12 cellular contexts compared by ENCODE assay signal in the genomic region with DNA sequence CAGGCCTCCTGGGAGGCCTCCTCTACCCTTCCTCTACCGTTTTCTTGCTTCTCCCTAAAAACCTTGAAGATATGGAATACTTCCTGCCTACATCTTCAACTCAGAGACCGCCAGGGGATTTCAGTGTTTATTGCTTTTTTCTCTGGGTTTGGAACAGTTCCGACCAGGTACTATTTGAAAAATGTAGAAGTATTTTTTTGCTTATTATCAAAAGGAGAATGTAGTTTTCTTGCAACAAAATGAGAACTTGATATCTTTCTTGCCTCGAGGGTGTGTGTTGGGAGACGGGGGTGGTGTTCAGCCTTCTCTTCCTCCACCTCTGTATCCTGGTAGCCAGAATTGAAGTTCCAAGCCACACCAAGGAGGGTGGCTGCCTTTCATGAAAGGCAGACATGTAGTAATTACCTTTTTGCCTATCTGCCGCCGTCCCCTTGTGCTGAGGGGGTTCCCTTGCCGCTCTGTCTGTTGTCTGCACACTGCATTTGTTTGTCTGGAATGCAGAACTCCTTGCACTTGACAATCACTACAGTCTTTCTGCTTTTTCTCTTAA.
A peak's percentile ranks its signal among the peaks of the same experiment; 100 is the strongest.
DNase-seq lines count a peak whose midpoint lies in the region; TF ChIP-seq lines count a peak whose summit lies in the region.
"Had no signal": no experiment of that assay in that cellular context is flagged by ENCODE, and none has a peak within 500 bp of the region (broad histone marks: within the 10 kb centered on the region; RNA-seq: fewer than 3 reads in every experiment).

No MANE protein-coding gene starts in this region.

- POLR2A ChIA-PET in Caco-2 (lab: Charles Lee) = interaction anchor here (0.6 kb wide), 1 partner anchor 212 kb away, joined by 3 read pairs; a partner anchor contains a TSS

- H3K9me3 ChIP-seq in Caco-2 (no peaks in the 10 kb centered on the region), SK-N-MC (ENCODE audit: low read depth, low read length) (no peaks in the 10 kb centered on the region)
- H3K9me3 ChIP-seq: BLaER1 treated with 17β-estradiol and CSF1 and Interleukin-3, amounts not matched to agents 10 nM and 100 nM had no signal

- H3K27me3 ChIP-seq in Caco-2 (replicated peaks; ENCODE audit: control insufficient read depth, insufficient read depth, low read length) (no peaks in the 10 kb centered on the region), rectal smooth muscle tissue (ENCODE audit: control insufficient read depth, insufficient read depth, low read length) (no peaks in the 10 kb centered on the region), H7 (ENCODE audit: control insufficient read depth, insufficient read depth, low read length) (no peaks in the 10 kb centered on the region)
- H3K27me3 ChIP-seq: BLaER1 treated with 17β-estradiol and CSF1 and Interleukin-3, amounts not matched to agents 10 nM and 100 nM had no signal

- H3K27ac ChIP-seq in SK-N-MC (peak overlapping the region; percentile 92), rectal smooth muscle tissue (ENCODE audit: low read depth, low read length) (peak overlapping the region; percentile 58)
- H3K27ac ChIP-seq: BLaER1 treated with 17β-estradiol and CSF1 and Interleukin-3, amounts not matched to agents 10 nM and 100 nM; WERI-Rb-1 had no signal

- peaks cover 7% of the 10 kb centered on the region for H3K36me3 Mint-ChIP-seq in Caco-2 (ENCODE audit: insufficient read depth, unreplicated experiment)

- H3K9ac ChIP-seq in SK-N-MC (ENCODE audit: insufficient read length) (peak overlapping the region; percentile 59), rectal smooth muscle tissue (ENCODE audit: low read length) (no peak overlapping the region)
- H3K9ac ChIP-seq: BLaER1 treated with 17β-estradiol and CSF1 and Interleukin-3, amounts not matched to agents 10 nM and 100 nM had no signal

- no peak for TF ChIP-seq CTCF in Caco-2 (IDR thresholded peaks at IDR 0.05; ENCODE audit: insufficient read depth in 1 of 2, low read depth in 1 of 2, low read length in 1 of 2, severe bottlenecking in 1 of 2, unreplicated experiment in 1 of 2)
- TF ChIP-seq CTCF in fibroblast of the aortic adventitia (IDR thresholded peaks at IDR 0.05; ENCODE audit: insufficient read depth, low read length) = no peak

- H3K4me1 ChIP-seq in Caco-2 (peaks cover 80% of the 10 kb centered on the region), rectal smooth muscle tissue (ENCODE audit: control insufficient read depth, insufficient read depth, low read length) (peaks cover 30% of the 10 kb centered on the region)

- H3K4me3 ChIP-seq in Caco-2 (ENCODE audit: low read depth, low read length) (no peak overlapping the region), SK-N-MC (peak overlapping the region; percentile 54), fibroblast of the aortic adventitia (ENCODE audit: low read depth, low read length) (no peak overlapping the region), rectal smooth muscle tissue (ENCODE audit: low read length) (peak overlapping the region; percentile 25), H7 (ENCODE audit: insufficient read depth, low read depth, low read length) (no peak overlapping the region)
- H3K4me3 ChIP-seq: BLaER1 treated with 17β-estradiol and CSF1 and Interleukin-3, amounts not matched to agents 10 nM and 100 nM had no signal

- CTCF ChIA-PET in Caco-2 (lab: Charles Lee) = interaction anchor here (0.7 kb wide), 1 partner anchor 97 kb away, joined by 3 read pairs; no protein-coding TSS in a partner anchor

- peaks cover 1% of the 10 kb centered on the region; the same call in 1 of the 2 replicates for H3K36me3 ChIP-seq in Caco-2 (ENCODE audit: control insufficient read depth, insufficient read depth, low read length)
- no peaks in the 10 kb centered on the region for H3K36me3 ChIP-seq in SK-N-MC (ENCODE audit: insufficient read depth, low read length)
- no peaks in the 10 kb centered on the region for H3K36me3 ChIP-seq in rectal smooth muscle tissue (ENCODE audit: control insufficient read depth, insufficient read depth, low read length)
- H3K36me3 ChIP-seq in H7 (replicated peaks; ENCODE audit: control insufficient read depth, insufficient read depth, low read length) = no peaks in the 10 kb centered on the region
- H3K36me3 ChIP-seq: WERI-Rb-1 had no signal

- BruUV-seq in Caco-2 (replicated peaks; lab: Mats Ljungman, UMichigan) = no TSS peak

- no peaks in the 10 kb centered on the region for H3K9me3 Mint-ChIP-seq in Caco-2 (ENCODE audit: unreplicated experiment)

- intact Hi-C loops in Caco-2 (cut with micrococcal nuclease; ENCODE audit: unreplicated experiment) = loop anchor here (5.0 to 10.0 kb wide), 2 partner anchors 214 to 276 kb away; a partner anchor contains a TSS

- H3K27me3 Mint-ChIP-seq in Caco-2 (ENCODE audit: insufficient read depth, unreplicated experiment) = no peaks in the 10 kb centered on the region

- H3K4me1 Mint-ChIP-seq in Caco-2 (ENCODE audit: low read depth, unreplicated experiment) = peaks cover 69% of the 10 kb centered on the region

- H3K4me3 Mint-ChIP-seq in Caco-2 (ENCODE audit: unreplicated experiment) = no peak overlapping the region
- H3K4me3 Mint-ChIP-seq: activated T-cell treated with anti-CD3 and anti-CD28 coated beads, Interleukin-2, amount 50 U/mL, for 72 hours had no signal

- DNase-seq in Caco-2 (no peak), SK-N-MC (ENCODE audit: low read depth, low spot score) (no peak), fibroblast of the aortic adventitia (ENCODE audit: low read depth) (peak; percentile 60), NCI-H446 (lab: John Stamatoyannopoulos, UW) (no peak), NCI-H146 treated with DMSO at 0.1 percent for 48 hours (lab: John Stamatoyannopoulos, UW; ENCODE audit: unreplicated experiment) (no peak), H7 (no peak), AG20443 (ENCODE audit: low spot score) (no peak)
- DNase-seq: activated T-cell treated with anti-CD3 and anti-CD28 coated beads, Interleukin-2, amount 50 U/mL, for 72 hours; hippocampal formation; WERI-Rb-1 had no signal

- peak overlapping the region; percentile 78 for H3K27ac Mint-ChIP-seq in Caco-2 (ENCODE audit: unreplicated experiment)
- H3K27ac Mint-ChIP-seq: activated T-cell treated with anti-CD3 and anti-CD28 coated beads, Interleukin-2, amount 50 U/mL, for 72 hours had no signal

Comparison
In these comparisons a context has a peak if more than half of its experiments do, and no peak if none do; other contexts are left out.
1. H3K4me3 ChIP-seq: peak in SK-N-MC (single experiment) and rectal smooth muscle tissue (single experiment); none in Caco-2 (single experiment), fibroblast of the aortic adventitia (single experiment) and H7 (single experiment).